In the genomic region with DNA sequence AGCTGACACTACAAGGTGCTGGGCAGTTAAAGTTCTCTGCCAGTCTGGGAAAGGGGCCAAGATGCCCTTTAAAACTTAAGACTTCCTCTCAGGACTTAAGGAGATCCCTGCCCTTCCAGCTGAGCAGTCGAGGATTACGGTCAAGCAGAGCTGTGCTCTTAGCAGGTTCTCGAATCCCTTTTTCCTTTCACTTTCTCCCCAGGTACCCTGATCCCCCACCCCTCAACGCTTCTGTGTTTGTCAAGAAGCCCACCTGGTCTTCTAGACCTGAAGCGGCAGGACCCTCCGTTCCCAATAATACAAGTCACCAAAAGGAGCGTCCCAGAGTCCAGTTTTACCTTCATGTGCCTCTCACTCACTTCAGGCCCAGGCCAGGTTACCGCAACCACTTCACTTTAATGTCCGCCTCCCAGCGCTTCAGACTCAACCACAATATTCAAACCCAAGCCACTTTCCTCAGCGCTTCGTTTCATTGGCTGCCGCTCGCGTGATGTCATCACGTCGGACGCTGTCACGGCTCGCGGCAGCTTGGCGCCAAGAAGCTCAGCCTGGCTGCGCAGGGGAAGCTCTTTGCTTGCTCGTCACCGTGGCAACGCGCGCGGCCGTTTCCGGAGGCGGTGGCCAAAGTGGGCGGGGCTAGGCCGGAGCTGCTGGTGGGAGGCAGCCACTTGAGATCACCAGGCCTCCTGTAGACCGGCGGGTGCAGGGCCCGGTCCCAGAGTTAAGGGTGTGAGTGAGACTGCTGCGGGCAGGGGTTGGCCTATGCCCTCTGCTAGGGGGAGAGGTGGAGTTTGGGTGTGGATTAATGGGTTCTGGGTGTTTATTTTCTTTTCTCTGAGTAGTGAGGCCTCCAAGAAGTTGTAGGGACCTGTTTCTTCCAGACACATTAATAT, we compare ENCODE assay signal across 1 cellular context.
TF ChIP-seq lines count a peak whose summit lies in the region.

TSS of gene KIF18A (minus strand) at position 431 of the 893 bp plus-strand sequence. CDS start 10,209 bp downstream, outside the sequence.
TSS of gene METTL15 (plus strand) at position 663 of the 893 bp plus-strand sequence. CDS start 4,947 bp downstream, outside the sequence.

TF ChIP-seq in HepG2, 621 proteins besides CTCF, POLR2A, EP300 and RAD21 (continued from another document and continues in another):
- TF ChIP-seq ZNF318 (CRISPR knock-in tag; IDR thresholded peaks at IDR 0.05) (0 out of 2 replicates have a peak, but pooled peaks have one; percentile 49), ZBTB46 (CRISPR knock-in tag; IDR thresholded peaks at IDR 0.05; ENCODE audit: borderline replicate concordance) (no peak), ZNF747 (CRISPR knock-in tag; IDR thresholded peaks at IDR 0.05; ENCODE audit: borderline replicate concordance) (peak; percentile 46; the same call in 1 of the 2 replicates), FOSL1 (CRISPR knock-in tag; IDR thresholded peaks at IDR 0.05; ENCODE audit: borderline replicate concordance) (no peak), ZNF790 (CRISPR knock-in tag; IDR thresholded peaks at IDR 0.05; ENCODE audit: borderline replicate concordance) (no peak), ZNF282 (IDR thresholded peaks at IDR 0.05; ENCODE audit: partially characterized antibody) (no peak), GTF3A (CRISPR knock-in tag; conservative IDR thresholded peaks at IDR 0.05) (no peak), SAFB2 (CRISPR knock-in tag; IDR thresholded peaks at IDR 0.05; ENCODE audit: borderline replicate concordance, low read depth) (no peak), E2F2 (CRISPR knock-in tag; IDR thresholded peaks at IDR 0.05; ENCODE audit: borderline replicate concordance) (peak; percentile 88; the same call in 1 of the 2 replicates), UBTF (CRISPR knock-in tag; IDR thresholded peaks at IDR 0.05) (peak; percentile 34), ZNF710 (CRISPR knock-in tag; IDR thresholded peaks at IDR 0.05; ENCODE audit: borderline replicate concordance) (no peak), MTF1 (CRISPR knock-in tag; IDR thresholded peaks at IDR 0.05) (no peak), ZNF784 (CRISPR knock-in tag; IDR thresholded peaks at IDR 0.05; ENCODE audit: borderline replicate concordance) (no peak), CENPX (CRISPR knock-in tag; IDR thresholded peaks at IDR 0.05) (no peak), BATF2 (CRISPR knock-in tag; IDR thresholded peaks at IDR 0.05) (no peak), BORCS8-MEF2B (CRISPR knock-in tag; IDR thresholded peaks at IDR 0.05) (peak; percentile 95), FUBP1 (CRISPR knock-in tag; IDR thresholded peaks at IDR 0.05; ENCODE audit: borderline replicate concordance) (no peak), ZFP90 (CRISPR knock-in tag; IDR thresholded peaks at IDR 0.05; ENCODE audit: borderline replicate concordance) (peak; percentile 65; the same call in 1 of the 2 replicates), ZNF451 (CRISPR knock-in tag; IDR thresholded peaks at IDR 0.05) (no peak), NFIB (CRISPR knock-in tag; IDR thresholded peaks at IDR 0.05; ENCODE audit: borderline replicate concordance) (no peak)
- TF ChIP-seq, protein P1, sequence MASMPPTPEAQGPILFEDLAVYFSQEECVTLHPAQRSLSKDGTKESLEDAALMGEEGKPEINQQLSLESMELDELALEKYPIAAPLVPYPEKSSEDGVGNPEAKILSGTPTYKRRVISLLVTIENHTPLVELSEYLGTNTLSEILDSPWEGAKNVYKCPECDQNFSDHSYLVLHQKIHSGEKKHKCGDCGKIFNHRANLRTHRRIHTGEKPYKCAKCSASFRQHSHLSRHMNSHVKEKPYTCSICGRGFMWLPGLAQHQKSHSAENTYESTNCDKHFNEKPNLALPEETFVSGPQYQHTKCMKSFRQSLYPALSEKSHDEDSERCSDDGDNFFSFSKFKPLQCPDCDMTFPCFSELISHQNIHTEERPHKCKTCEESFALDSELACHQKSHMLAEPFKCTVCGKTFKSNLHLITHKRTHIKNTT (CRISPR knock-in tag; IDR thresholded peaks at IDR 0.05) = no peak
- TF ChIP-seq, protein P2, sequence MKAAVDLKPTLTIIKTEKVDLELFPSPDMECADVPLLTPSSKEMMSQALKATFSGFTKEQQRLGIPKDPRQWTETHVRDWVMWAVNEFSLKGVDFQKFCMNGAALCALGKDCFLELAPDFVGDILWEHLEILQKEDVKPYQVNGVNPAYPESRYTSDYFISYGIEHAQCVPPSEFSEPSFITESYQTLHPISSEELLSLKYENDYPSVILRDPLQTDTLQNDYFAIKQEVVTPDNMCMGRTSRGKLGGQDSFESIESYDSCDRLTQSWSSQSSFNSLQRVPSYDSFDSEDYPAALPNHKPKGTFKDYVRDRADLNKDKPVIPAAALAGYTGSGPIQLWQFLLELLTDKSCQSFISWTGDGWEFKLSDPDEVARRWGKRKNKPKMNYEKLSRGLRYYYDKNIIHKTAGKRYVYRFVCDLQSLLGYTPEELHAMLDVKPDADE (CRISPR knock-in tag; IDR thresholded peaks at IDR 0.05) = no peak
